ENCODE assay signal across 2 cellular contexts in the genomic region with DNA sequence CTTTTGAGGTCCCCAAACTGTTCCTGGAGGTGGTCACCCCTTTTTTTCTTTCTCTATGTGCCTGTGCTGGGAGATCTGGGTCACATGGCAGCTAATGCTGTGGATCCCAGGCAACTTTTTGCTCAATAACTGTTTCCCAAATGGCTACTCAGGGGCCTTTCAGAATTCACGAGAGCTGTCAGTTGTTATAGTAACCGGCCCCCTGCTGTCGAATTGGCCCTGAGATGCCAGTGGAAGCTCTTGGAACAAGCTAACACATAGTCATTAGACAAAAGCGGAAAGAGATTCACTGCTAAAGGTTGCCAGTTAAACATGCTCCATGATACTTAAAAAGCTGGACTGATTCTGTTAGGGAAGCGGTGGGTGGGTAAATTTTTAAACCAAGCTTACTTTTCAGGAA.
TF ChIP-seq lines count a peak whose summit lies in the region.

No MANE protein-coding gene starts in this region.

TF ChIP-seq in liver, 16 proteins besides CTCF, POLR2A, EP300 and RAD21:
- TF ChIP-seq SP1 (IDR thresholded peaks at IDR 0.05) (no peak), RXRA (IDR thresholded peaks at IDR 0.05) (no peak), FOXA1 (IDR thresholded peaks at IDR 0.05) (no peak), HNF4G (IDR thresholded peaks at IDR 0.05) (no peak), JUND (IDR thresholded peaks at IDR 0.05) (no peak), TAF1 (conservative IDR thresholded peaks at IDR 0.05) (no peak), YY1 (IDR thresholded peaks at IDR 0.05) (no peak), HNF4A (conservative IDR thresholded peaks at IDR 0.05) (no peak), GABPA (IDR thresholded peaks at IDR 0.05 in 1 of 2, conservative IDR thresholded peaks at IDR 0.05 in 1 of 2) (no peak), FOXA2 (IDR thresholded peaks at IDR 0.05) (no peak)
- TF ChIP-seq, protein P1, sequence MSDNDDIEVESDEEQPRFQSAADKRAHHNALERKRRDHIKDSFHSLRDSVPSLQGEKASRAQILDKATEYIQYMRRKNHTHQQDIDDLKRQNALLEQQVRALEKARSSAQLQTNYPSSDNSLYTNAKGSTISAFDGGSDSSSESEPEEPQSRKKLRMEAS (IDR thresholded peaks at IDR 0.05), result no peak

TF ChIP-seq in HepG2, 621 proteins besides CTCF, POLR2A, EP300 and RAD21:
- no peak for TF ChIP-seq PHF8 (CRISPR knock-in tag; IDR thresholded peaks at IDR 0.05)
- no peak for TF ChIP-seq TOE1 (CRISPR knock-in tag; IDR thresholded peaks at IDR 0.05)
- TF ChIP-seq ATF1 (CRISPR knock-in tag; IDR thresholded peaks at IDR 0.05), result no peak
- no peak for TF ChIP-seq ZNF468 (CRISPR knock-in tag; IDR thresholded peaks at IDR 0.05)
- TF ChIP-seq ZNF10 (CRISPR knock-in tag; IDR thresholded peaks at IDR 0.05; ENCODE audit: borderline replicate concordance, low read depth), result no peak
- no peak for TF ChIP-seq CENPX (CRISPR knock-in tag; IDR thresholded peaks at IDR 0.05)
- TF ChIP-seq, protein P2, sequence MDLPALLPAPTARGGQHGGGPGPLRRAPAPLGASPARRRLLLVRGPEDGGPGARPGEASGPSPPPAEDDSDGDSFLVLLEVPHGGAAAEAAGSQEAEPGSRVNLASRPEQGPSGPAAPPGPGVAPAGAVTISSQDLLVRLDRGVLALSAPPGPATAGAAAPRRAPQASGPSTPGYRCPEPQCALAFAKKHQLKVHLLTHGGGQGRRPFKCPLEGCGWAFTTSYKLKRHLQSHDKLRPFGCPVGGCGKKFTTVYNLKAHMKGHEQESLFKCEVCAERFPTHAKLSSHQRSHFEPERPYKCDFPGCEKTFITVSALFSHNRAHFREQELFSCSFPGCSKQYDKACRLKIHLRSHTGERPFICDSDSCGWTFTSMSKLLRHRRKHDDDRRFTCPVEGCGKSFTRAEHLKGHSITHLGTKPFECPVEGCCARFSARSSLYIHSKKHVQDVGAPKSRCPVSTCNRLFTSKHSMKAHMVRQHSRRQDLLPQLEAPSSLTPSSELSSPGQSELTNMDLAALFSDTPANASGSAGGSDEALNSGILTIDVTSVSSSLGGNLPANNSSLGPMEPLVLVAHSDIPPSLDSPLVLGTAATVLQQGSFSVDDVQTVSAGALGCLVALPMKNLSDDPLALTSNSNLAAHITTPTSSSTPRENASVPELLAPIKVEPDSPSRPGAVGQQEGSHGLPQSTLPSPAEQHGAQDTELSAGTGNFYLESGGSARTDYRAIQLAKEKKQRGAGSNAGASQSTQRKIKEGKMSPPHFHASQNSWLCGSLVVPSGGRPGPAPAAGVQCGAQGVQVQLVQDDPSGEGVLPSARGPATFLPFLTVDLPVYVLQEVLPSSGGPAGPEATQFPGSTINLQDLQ (CRISPR knock-in tag; IDR thresholded peaks at IDR 0.05), result no peak
- no peak for TF ChIP-seq ZNF260 (CRISPR knock-in tag; IDR thresholded peaks at IDR 0.05; ENCODE audit: borderline replicate concordance, low read depth)
- TF ChIP-seq TOPORS (CRISPR knock-in tag; IDR thresholded peaks at IDR 0.05), result no peak
- TF ChIP-seq, protein P3, sequence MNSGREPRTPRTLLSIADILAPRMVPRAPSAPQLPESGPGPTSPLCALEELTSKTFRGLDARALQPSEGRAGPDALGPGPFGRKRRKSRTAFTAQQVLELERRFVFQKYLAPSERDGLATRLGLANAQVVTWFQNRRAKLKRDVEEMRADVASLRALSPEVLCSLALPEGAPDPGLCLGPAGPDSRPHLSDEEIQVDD (CRISPR knock-in tag; IDR thresholded peaks at IDR 0.05; ENCODE audit: borderline replicate concordance), result no peak
- TF ChIP-seq, protein P4, sequence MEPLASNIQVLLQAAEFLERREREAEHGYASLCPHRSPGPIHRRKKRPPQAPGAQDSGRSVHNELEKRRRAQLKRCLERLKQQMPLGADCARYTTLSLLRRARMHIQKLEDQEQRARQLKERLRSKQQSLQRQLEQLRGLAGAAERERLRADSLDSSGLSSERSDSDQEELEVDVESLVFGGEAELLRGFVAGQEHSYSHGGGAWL (CRISPR knock-in tag; IDR thresholded peaks at IDR 0.05), result no peak
- no peak for TF ChIP-seq ZNF780A (CRISPR knock-in tag; IDR thresholded peaks at IDR 0.05)
- TF ChIP-seq, protein P5, sequence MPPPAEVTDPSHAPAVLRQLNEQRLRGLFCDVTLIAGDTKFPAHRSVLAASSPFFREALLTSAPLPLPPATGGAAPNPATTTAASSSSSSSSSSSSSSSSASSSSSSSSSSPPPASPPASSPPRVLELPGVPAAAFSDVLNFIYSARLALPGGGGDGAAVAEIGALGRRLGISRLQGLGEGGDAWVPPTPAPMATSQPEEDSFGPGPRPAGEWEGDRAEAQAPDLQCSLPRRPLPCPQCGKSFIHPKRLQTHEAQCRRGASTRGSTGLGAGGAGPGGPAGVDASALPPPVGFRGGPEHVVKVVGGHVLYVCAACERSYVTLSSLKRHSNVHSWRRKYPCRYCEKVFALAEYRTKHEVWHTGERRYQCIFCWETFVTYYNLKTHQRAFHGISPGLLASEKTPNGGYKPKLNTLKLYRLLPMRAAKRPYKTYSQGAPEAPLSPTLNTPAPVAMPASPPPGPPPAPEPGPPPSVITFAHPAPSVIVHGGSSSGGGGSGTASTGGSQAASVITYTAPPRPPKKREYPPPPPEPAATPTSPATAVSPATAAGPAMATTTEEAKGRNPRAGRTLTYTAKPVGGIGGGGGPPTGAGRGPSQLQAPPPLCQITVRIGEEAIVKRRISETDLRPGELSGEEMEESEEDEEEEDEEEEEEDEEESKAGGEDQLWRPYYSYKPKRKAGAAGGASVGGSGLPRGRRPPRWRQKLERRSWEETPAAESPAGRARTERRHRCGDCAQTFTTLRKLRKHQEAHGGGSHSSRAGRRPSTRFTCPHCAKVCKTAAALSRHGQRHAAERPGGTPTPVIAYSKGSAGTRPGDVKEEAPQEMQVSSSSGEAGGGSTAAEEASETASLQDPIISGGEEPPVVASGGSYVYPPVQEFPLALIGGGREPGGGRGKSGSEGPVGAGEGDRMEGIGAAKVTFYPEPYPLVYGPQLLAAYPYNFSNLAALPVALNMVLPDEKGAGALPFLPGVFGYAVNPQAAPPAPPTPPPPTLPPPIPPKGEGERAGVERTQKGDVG (CRISPR knock-in tag; IDR thresholded peaks at IDR 0.05; ENCODE audit: borderline replicate concordance), result no peak
- TF ChIP-seq, protein P6, sequence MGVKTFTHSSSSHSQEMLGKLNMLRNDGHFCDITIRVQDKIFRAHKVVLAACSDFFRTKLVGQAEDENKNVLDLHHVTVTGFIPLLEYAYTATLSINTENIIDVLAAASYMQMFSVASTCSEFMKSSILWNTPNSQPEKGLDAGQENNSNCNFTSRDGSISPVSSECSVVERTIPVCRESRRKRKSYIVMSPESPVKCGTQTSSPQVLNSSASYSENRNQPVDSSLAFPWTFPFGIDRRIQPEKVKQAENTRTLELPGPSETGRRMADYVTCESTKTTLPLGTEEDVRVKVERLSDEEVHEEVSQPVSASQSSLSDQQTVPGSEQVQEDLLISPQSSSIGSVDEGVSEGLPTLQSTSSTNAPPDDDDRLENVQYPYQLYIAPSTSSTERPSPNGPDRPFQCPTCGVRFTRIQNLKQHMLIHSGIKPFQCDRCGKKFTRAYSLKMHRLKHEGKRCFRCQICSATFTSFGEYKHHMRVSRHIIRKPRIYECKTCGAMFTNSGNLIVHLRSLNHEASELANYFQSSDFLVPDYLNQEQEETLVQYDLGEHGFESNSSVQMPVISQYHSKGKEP (CRISPR knock-in tag; IDR thresholded peaks at IDR 0.05), result no peak
